8 cellular contexts compared by ENCODE assay signal in genomic region chr16:24253192-24253591, GRCh38. TPM values are rescaled to one million over a fixed set of nuclear protein-coding genes. Genes with fewer than 3 reads are reported as not detected.
DNase-seq lines count a peak whose midpoint lies in the region; ATAC-seq, FAIRE-seq and TF ChIP-seq lines count a peak whose summit lies in the region.

No MANE protein-coding gene starts in this region.

- H3K27me3 Mint-ChIP-seq in CD4-positive, alpha-beta memory T cell: peaks cover 38 to 42% of the 10 kb centered on the region in 2 donors

- no peak overlapping the region for H3K4me3 Mint-ChIP-seq in CD4-positive, alpha-beta memory T cell

- CTCF ChIA-PET in CD4-positive, alpha-beta memory T cell (lab: Charles Lee; ENCODE audit: partially characterized antibody): interaction anchor here (0.6 to 5.4 kb wide), 43 partner anchors 9 to 586 kb away, joined by 3 to 58 read pairs (median 4); partner anchors contain the start of gene PLK1

- no peaks in the 10 kb centered on the region for H3K4me1 ChIP-seq in CD4-positive, alpha-beta memory T cell (ENCODE audit: insufficient read depth, low read length)
- no peaks in the 10 kb centered on the region for H3K4me1 ChIP-seq in pancreas

- no peak overlapping the region for H3K27ac ChIP-seq in CD4-positive, alpha-beta memory T cell (ENCODE audit: low read depth, low read length)
- no peak overlapping the region for H3K27ac ChIP-seq in pancreas

- WGBS in pancreas, 2 donors: 8% methylated on average over 7 of the region's 7 CpGs

- peak; percentile 52 for TF ChIP-seq CTCF in fibroblast of the aortic adventitia (IDR thresholded peaks at IDR 0.05; ENCODE audit: insufficient read depth, low read length)
- peak; percentile 48 to 68 (median 60) for TF ChIP-seq CTCF in pancreas (IDR thresholded peaks at IDR 0.05)

- H3K4me3 ChIP-seq in CD4-positive, alpha-beta memory T cell (ENCODE audit: low read length in 2 of 2): no peak overlapping the region
- no peak overlapping the region for H3K4me3 ChIP-seq in fibroblast of the aortic adventitia (ENCODE audit: low read depth, low read length)
- no peak overlapping the region for H3K4me3 ChIP-seq in pancreas

- no peaks in the 10 kb centered on the region for H3K9me3 ChIP-seq in CD4-positive, alpha-beta memory T cell (ENCODE audit: control insufficient read depth in 1 of 2, low read length in 2 of 2)
- H3K9me3 ChIP-seq in pancreas: no peaks in the 10 kb centered on the region

- DNase-seq in CD4-positive, alpha-beta memory T cell: peak in 4 of 5 donors; percentile 33 to 48 (median 42)
- DNase-seq in H4 (ENCODE audit: low spot score) (peak; percentile 7), NCI-H69 (lab: John Stamatoyannopoulos, UW) (peak; percentile 80), activated T-cell treated with anti-CD3 and anti-CD28 coated beads for 4 hours (peak; percentile 13), fibroblast of the aortic adventitia (ENCODE audit: low read depth) (peak; percentile 6), pancreas (peak in 2 of 6 donors; percentile 15 to 24)

- peaks cover 21% of the 10 kb centered on the region for H3K27me3 ChIP-seq in CD4-positive, alpha-beta memory T cell (ENCODE audit: insufficient read depth, low read length)
- peaks cover 0 to 26% (median 0%) of the 10 kb centered on the region in 4 donors for H3K27me3 ChIP-seq in pancreas

- H3K36me3 Mint-ChIP-seq in CD4-positive, alpha-beta memory T cell: no peaks in the 10 kb centered on the region

- no peak overlapping the region for H3K27ac Mint-ChIP-seq in CD4-positive, alpha-beta memory T cell

- ATAC-seq in pancreas (peak in 3 of 4 donors; percentile 67 to 80 (median 79)), HG03095 (IDR thresholded peaks at IDR 0.05; ENCODE audit: unreplicated experiment) (no peak), GM19463 (IDR thresholded peaks at IDR 0.05; ENCODE audit: unreplicated experiment) (no peak)

- H3K36me3 ChIP-seq in CD4-positive, alpha-beta memory T cell (ENCODE audit: insufficient read depth, low read length): no peaks in the 10 kb centered on the region
- H3K36me3 ChIP-seq in pancreas: no peaks in the 10 kb centered on the region

- POLR2A ChIA-PET in CD4-positive, alpha-beta memory T cell (lab: Charles Lee; ENCODE audit: partially characterized antibody): no interaction called here

- peaks cover 0 to 7% (median 4%) of the 10 kb centered on the region in 4 donors for H3K4me1 Mint-ChIP-seq in CD4-positive, alpha-beta memory T cell

- no peaks in the 10 kb centered on the region for H3K9me3 Mint-ChIP-seq in CD4-positive, alpha-beta memory T cell

- no peak for FAIRE-seq in pancreas (lab: Jason Lieb, UNC)

- intact Hi-C loops in CD4-positive, alpha-beta memory T cell (cut with micrococcal nuclease): loop anchor here (1.0 kb wide), 2 partner anchors 182 to 450 kb away; no protein-coding TSS in a partner anchor
- intact Hi-C loops in pancreas (cut with DNase I): loop anchor here in 2 of 3 donors (10.0 kb wide), 2 partner anchors 188 to 208 kb away; no protein-coding TSS in a partner anchor

RNA-seq across cellular contexts. Expression of gene CACNG3, which starts 2.9 kb away (rescaled TPM):
- not detected for total RNA-seq in CD4-positive, alpha-beta memory T cell
- polyA plus RNA-seq in CD4-positive, alpha-beta memory T cell: not detected
- total RNA-seq in H4 (2014; rRNA removed; shearing (Covaris generic)): not detected in 2 replicates
- total RNA-seq in fibroblast of the aortic adventitia (ENCODE audit: low replicate concordance) (not detected in 2 replicates), pancreas (not detected)
- not detected for polyA plus RNA-seq in pancreas

Comparison
In these comparisons a context has a peak if more than half of its experiments do, and no peak if none do; other contexts are left out.
1. ATAC-seq: peak in pancreas (3 of 4); none in HG03095 (single experiment) and GM19463 (single experiment).